Comparison of ENCODE assay signal across 2 cellular contexts in the genomic region with DNA sequence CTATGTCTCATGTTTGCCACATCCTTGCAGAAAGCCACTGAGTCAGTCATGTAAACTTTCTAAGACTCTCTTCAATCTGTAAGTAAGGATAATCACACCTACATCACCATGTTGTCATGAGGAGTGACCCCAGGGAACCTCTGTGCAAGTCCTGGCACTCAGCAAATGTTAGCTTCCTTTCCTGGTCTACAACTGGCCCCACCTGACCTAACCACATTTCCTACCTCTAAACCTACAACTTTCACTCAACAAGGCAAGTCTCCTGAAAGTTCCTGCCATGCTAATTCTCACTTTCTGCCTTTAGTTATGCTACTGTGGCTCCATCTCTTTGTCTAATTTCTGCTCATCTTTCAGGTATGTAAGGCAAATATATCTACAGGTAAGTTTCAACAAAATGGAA.
TF ChIP-seq lines count a peak whose summit lies in the region.

No MANE protein-coding gene starts in this region.

TF ChIP-seq in HEK293, 187 proteins besides CTCF, POLR2A, EP300 and RAD21:
- TF ChIP-seq ZNF544 (tag by site-specific recombination; IDR thresholded peaks at IDR 0.05), result no peak
- peak; percentile 45; the same call in 1 of the 2 replicates for TF ChIP-seq PRDM1 (tag by site-specific recombination; IDR thresholded peaks at IDR 0.05)

TF ChIP-seq in H1, 55 proteins besides CTCF, POLR2A, EP300 and RAD21:
- no peak for TF ChIP-seq KDM1A (IDR thresholded peaks at IDR 0.05; ENCODE audit: borderline replicate concordance, low read length)
- TF ChIP-seq BRCA1 (IDR thresholded peaks at IDR 0.05; ENCODE audit: low read depth, low read length), result no peak
- no peak for TF ChIP-seq GABPA (IDR thresholded peaks at IDR 0.05; ENCODE audit: borderline replicate concordance, insufficient read depth, low read length)
- no peak for TF ChIP-seq POLR2AphosphoS5 (IDR thresholded peaks at IDR 0.05; ENCODE audit: low read depth, low read length)
- TF ChIP-seq SIX5 (IDR thresholded peaks at IDR 0.05; ENCODE audit: low read depth, low read length), result no peak
- TF ChIP-seq KDM5A (IDR thresholded peaks at IDR 0.05; ENCODE audit: low read length), result no peak
- TF ChIP-seq YY1 (IDR thresholded peaks at IDR 0.05; ENCODE audit: low read depth, low read length), result no peak
- TF ChIP-seq BACH1 (IDR thresholded peaks at IDR 0.05; ENCODE audit: low read length), result no peak
